ENCODE assay signal across 19 cellular contexts in the genomic region with DNA sequence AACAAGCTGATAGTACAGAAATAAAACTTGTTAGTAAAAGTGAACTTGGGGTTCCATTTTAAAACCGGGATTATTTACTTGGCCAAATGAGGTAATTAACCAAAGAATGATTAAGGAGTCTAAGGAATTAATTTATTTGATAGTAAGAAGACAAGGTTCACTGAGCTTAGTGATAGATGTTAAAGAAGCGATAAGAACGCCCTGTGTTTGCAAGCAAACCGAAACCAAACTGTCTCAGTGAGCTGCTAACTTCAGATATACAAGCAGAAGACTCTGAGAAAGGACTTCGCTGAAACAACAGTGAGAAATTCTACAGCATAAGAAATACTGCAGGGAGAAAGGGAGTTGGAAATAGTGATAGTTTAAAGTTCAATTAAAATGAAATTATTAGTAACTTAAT. TPM values are rescaled to one million over a fixed set of nuclear protein-coding genes. Genes with fewer than 3 reads are reported as not detected.
A peak's percentile ranks its signal among the peaks of the same experiment; 100 is the strongest.
DNase-seq lines count a peak whose midpoint lies in the region; ATAC-seq, FAIRE-seq and TF ChIP-seq lines count a peak whose summit lies in the region.
"Had no signal": no experiment of that assay in that cellular context is flagged by ENCODE, and none has a peak within 500 bp of the region (broad histone marks: within the 10 kb centered on the region; RNA-seq: fewer than 3 reads in every experiment).

No MANE protein-coding gene starts in this region.

- intact Hi-C loops in endothelial cell of umbilical vein (cut with micrococcal nuclease) = loop anchor here (5.0 kb wide), 1 partner anchor 57 kb away; no protein-coding TSS in a partner anchor

- peak overlapping the region; percentile 79 for H3K4me2 ChIP-seq in endothelial cell of umbilical vein (ENCODE audit: insufficient read depth, low read length)

- no peak for ATAC-seq in HG02588 (IDR thresholded peaks at IDR 0.05; ENCODE audit: unreplicated experiment)
- ATAC-seq: activated CD8-positive, alpha-beta T cell treated with anti-CD3 and anti-CD28 coated beads for 36 hours; activated naive CD8-positive, alpha-beta T cell treated with anti-CD3 and anti-CD28 coated beads, Interleukin-2, amount 50 U/mL, for 24 hours; natural killer cell treated with Interleukin-12 subunit alpha and Interleukin-12 subunit beta and Interleukin-15 and Interleukin-18, amount 100 ng/mL, for 72 hours had no signal

- H3K27me3 ChIP-seq in ACC112 (ENCODE audit: insufficient read depth, low read length) (no peaks in the 10 kb centered on the region), endothelial cell of umbilical vein (ENCODE audit: control insufficient read depth in 2 of 2, insufficient read depth in 2 of 2, low read length in 2 of 2) (peaks cover 2% of the 10 kb centered on the region in 2 experiments), muscle layer of duodenum (ENCODE audit: low read depth, low read length) (no peaks in the 10 kb centered on the region)
- H3K27me3 ChIP-seq: thyroid gland had no signal

- TF ChIP-seq CTCF in endothelial cell of umbilical vein (IDR thresholded peaks at IDR 0.05; ENCODE audit: extremely low read depth in 1 of 2, insufficient read depth in 1 of 2, low read depth in 1 of 2, low read length in 2 of 2) = no peak

- H3K27ac ChIP-seq in ACC112 (ENCODE audit: low read depth, low read length) = no peak overlapping the region
- H3K27ac ChIP-seq in endothelial cell of umbilical vein (ENCODE audit: insufficient read depth, low read depth, low read length) = no peak overlapping the region
- no peak overlapping the region for H3K27ac ChIP-seq in muscle layer of duodenum (ENCODE audit: low read length)
- H3K27ac ChIP-seq: epithelial cell of prostate, thyroid gland had no signal

- peak overlapping the region; percentile 33 for H3K9ac ChIP-seq in endothelial cell of umbilical vein (replicated peaks; ENCODE audit: extremely low read depth, insufficient read depth, low read length)

- H3K4me1 ChIP-seq in ACC112 (ENCODE audit: control insufficient read depth, insufficient read depth, low read length, unreplicated experiment) (peaks cover 6% of the 10 kb centered on the region), endothelial cell of umbilical vein (ENCODE audit: control insufficient read depth, extremely low read depth, insufficient read depth, low read length) (no peaks in the 10 kb centered on the region), muscle layer of duodenum (ENCODE audit: control insufficient read depth in 1 of 2, insufficient read depth in 2 of 2, low read length in 2 of 2) (peaks cover 0 to 5% of the 10 kb centered on the region in 2 donors)
- H3K4me1 ChIP-seq: thyroid gland had no signal

- POLR2A ChIA-PET in endothelial cell of umbilical vein (lab: Charles Lee) = no interaction called here

- FAIRE-seq in endothelial cell of umbilical vein (lab: Jason Lieb, UNC) = no peak

- no peaks in the 10 kb centered on the region for H3K9me1 ChIP-seq in endothelial cell of umbilical vein (replicated peaks; ENCODE audit: control insufficient read depth, extremely low read depth, insufficient read depth, low read length)

- CTCF ChIA-PET in endothelial cell of umbilical vein (lab: Charles Lee) = interaction anchor here (0.7 to 4.0 kb wide), 6 partner anchors 8 to 80 kb away, joined by 3 to 21 read pairs (median 3); no protein-coding TSS in a partner anchor

- H4K20me1 ChIP-seq in endothelial cell of umbilical vein (replicated peaks; ENCODE audit: control insufficient read depth, extremely low read depth, insufficient read depth, low read length) = no peaks in the 10 kb centered on the region

- H3K4me3 ChIP-seq in ACC112 (ENCODE audit: low read depth, low read length) = peak overlapping the region; percentile 83
- H3K4me3 ChIP-seq in endothelial cell of umbilical vein (replicated peaks in 1 of 3; ENCODE audit: insufficient read depth in 1 of 3, low read depth in 1 of 3, low read length in 3 of 3) = peak overlapping the region in 2 of 3 experiments; percentile 12 to 49
- H3K4me3 ChIP-seq in muscle layer of duodenum (ENCODE audit: low read depth in 1 of 2, low read length in 2 of 2) = peak overlapping the region; percentile 40 to 45

- DNase-seq in M059J (ENCODE audit: low read depth) = peak; percentile 23
- DNase-seq in endothelial cell of umbilical vein (ENCODE audit: low read depth, low spot score) = peak; percentile 46
- no peak for DNase-seq in NCI-H526 treated with DMSO at 0.1 percent for 48 hours (lab: John Stamatoyannopoulos, UW)
- no peak for DNase-seq in stimulated activated naive CD4-positive, alpha-beta T cell treated with Interleukin-2 at 50 U/mL for 16 hours (lab: John Stamatoyannopoulos, UW)
- DNase-seq in GM19240 (ENCODE audit: insufficient read length, low spot score) = no peak
- DNase-seq: activated CD8-positive, alpha-beta T cell treated with anti-CD3 and anti-CD28 coated beads for 36 hours; activated naive CD8-positive, alpha-beta T cell treated with anti-CD3 and anti-CD28 coated beads, Interleukin-2, amount 50 U/mL, for 24 hours; AML-193; DMS153; NCI-H1417; NCI-H345; stimulated activated CD4-positive, alpha-beta T cell treated with anti-CD3 and anti-CD28 coated beads, Interleukin-1b, Interleukin-23, amount 100 ng/mL, for 48 hours; stimulated activated CD8-positive, alpha-beta memory T cell treated with anti-CD3 and anti-CD28 coated beads, Interleukin-4, amount 100 ng/mL, for 48 hours; thyroid gland had no signal

- H3K79me2 ChIP-seq in ACC112 (ENCODE audit: control insufficient read depth, insufficient read depth, low read length, unreplicated experiment) = no peaks in the 10 kb centered on the region
- H3K79me2 ChIP-seq in endothelial cell of umbilical vein (ENCODE audit: control insufficient read depth, insufficient read depth, low read length) = no peaks in the 10 kb centered on the region

- H2AFZ ChIP-seq in ACC112 (ENCODE audit: low read length, unreplicated experiment) = peak overlapping the region; percentile 100
- H2AFZ ChIP-seq in endothelial cell of umbilical vein (ENCODE audit: low read depth, low read length) = peak overlapping the region; percentile 71

- no TSS peak for BruUV-seq in endothelial cell of umbilical vein (replicated peaks; lab: Mats Ljungman, UMichigan)

- TF ChIP-seq POLR2A in endothelial cell of umbilical vein (IDR thresholded peaks at IDR 0.05; ENCODE audit: low read depth, low read length) = no peak

- dilution Hi-C loops in endothelial cell of umbilical vein (cut with MboI; ENCODE audit: extremely low pct_ligation_motif_present, low sequenced_read_pairs) = no loop called here

- no peaks in the 10 kb centered on the region for H3K36me3 ChIP-seq in ACC112 (ENCODE audit: insufficient read depth, low read length)
- no peaks in the 10 kb centered on the region for H3K36me3 ChIP-seq in endothelial cell of umbilical vein (ENCODE audit: control insufficient read depth in 2 of 2, extremely low read depth in 1 of 2, insufficient read depth in 2 of 2, low read length in 2 of 2)
- no peaks in the 10 kb centered on the region for H3K36me3 ChIP-seq in muscle layer of duodenum (ENCODE audit: control insufficient read depth in 1 of 2, insufficient read depth in 2 of 2, low read length in 2 of 2)
- H3K36me3 ChIP-seq: thyroid gland had no signal

- no peaks in the 10 kb centered on the region for H3K9me3 ChIP-seq in endothelial cell of umbilical vein (replicated peaks; ENCODE audit: control insufficient read depth, insufficient read depth, low read length)
- H3K9me3 ChIP-seq in muscle layer of duodenum (ENCODE audit: control insufficient read depth in 1 of 2, low read length in 2 of 2) = peaks cover 0 to 3% of the 10 kb centered on the region in 2 donors
- H3K9me3 ChIP-seq: thyroid gland had no signal

TF ChIP-seq in endothelial cell of umbilical vein, 7 proteins besides CTCF, POLR2A, EP300 and RAD21:
- TF ChIP-seq, protein P1, sequence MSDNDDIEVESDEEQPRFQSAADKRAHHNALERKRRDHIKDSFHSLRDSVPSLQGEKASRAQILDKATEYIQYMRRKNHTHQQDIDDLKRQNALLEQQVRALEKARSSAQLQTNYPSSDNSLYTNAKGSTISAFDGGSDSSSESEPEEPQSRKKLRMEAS (IDR thresholded peaks at IDR 0.05; ENCODE audit: insufficient read depth, insufficient read length) = no peak
- TF ChIP-seq FOS (IDR thresholded peaks at IDR 0.05; ENCODE audit: borderline replicate concordance, insufficient read depth, low read length) (no peak), GATA2 (IDR thresholded peaks at IDR 0.05; ENCODE audit: insufficient read depth, insufficient read length, low read depth, low read length) (no peak), JUN (IDR thresholded peaks at IDR 0.05; ENCODE audit: borderline replicate concordance, insufficient read depth, insufficient read length, low read depth) (no peak), EZH2 (IDR thresholded peaks at IDR 0.05; ENCODE audit: borderline replicate concordance, low read depth, low read length, severe bottlenecking) (no peak)

RNA-seq across cellular contexts. Expression of gene SHISA3, which starts 37.6 kb away (rescaled TPM):
- 0.20 and 1.1 TPM in 2 replicates for total RNA-seq in M059J (2014; rRNA removed; shearing (Covaris generic))
- total RNA-seq in endothelial cell of umbilical vein = 11.6 and 12.0 TPM in 2 replicates
- 16.6 and 24.9 TPM in 2 replicates for polyA plus RNA-seq in endothelial cell of umbilical vein
- polyA plus RNA-seq in endothelial cell of umbilical vein (2011; cell fraction: cytosol; rRNA removed) = 9.0 and 9.3 TPM in 2 replicates
- 4.3 and 4.5 TPM in 2 replicates for polyA plus RNA-seq in endothelial cell of umbilical vein (2011; cell fraction: nucleus; rRNA removed)
- 3.4 and 4.1 TPM in 2 replicates for polyA plus RNA-seq in endothelial cell of umbilical vein (2012)
- polyA minus RNA-seq in endothelial cell of umbilical vein = 5.2 and 6.8 TPM in 2 replicates
- polyA minus RNA-seq in endothelial cell of umbilical vein (2011; cell fraction: cytosol; rRNA and poly(A)+ RNA removed) = not detected
- 2.1 and 2.7 TPM in 2 replicates for polyA minus RNA-seq in endothelial cell of umbilical vein (2011; cell fraction: nucleus; rRNA and poly(A)+ RNA removed)

Comparison
In these comparisons a context has a peak if more than half of its experiments do, and no peak if none do; other contexts are left out.
1. H3K4me3 ChIP-seq: peak in every context shown above with its lines; median percentile 83 in ACC112; 42 in muscle layer of duodenum; 30 in endothelial cell of umbilical vein.
2. DNase-seq: peak in M059J (single experiment) and endothelial cell of umbilical vein (single experiment); none in NCI-H526 treated with DMSO at 0.1 percent for 48 hours (single experiment), stimulated activated naive CD4-positive, alpha-beta T cell treated with Interleukin-2 at 50 U/mL for 16 hours (single experiment) and GM19240 (single experiment).